ENCODE assay signal across 1 cellular context in the genomic region with DNA sequence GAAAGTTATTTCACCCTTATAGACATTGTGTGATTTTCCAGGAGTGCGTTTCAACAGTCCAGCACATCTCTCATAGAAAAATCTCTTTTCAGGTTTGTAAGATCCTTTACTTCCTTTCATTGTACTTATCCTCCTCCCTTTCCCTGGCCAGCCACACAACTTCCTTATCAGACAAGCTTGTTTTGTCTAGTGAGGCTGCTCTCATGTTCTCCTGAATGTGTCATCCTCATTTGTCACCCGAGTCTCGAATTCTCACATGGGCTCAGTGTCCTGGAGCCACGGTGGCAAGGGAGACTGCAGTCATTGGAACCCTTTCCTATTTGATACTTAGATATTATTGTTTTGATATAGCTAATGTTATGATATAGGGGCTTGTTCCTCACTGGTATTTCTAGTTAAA.
TF ChIP-seq lines count a peak whose summit lies in the region.

No MANE protein-coding gene starts in this region.

TF ChIP-seq in SK-N-SH treated with all-trans-retinoic acid at 6 μM for 48 hours, 23 proteins besides CTCF, POLR2A, EP300 and RAD21 (continued from another document):
- TF ChIP-seq, protein P1, sequence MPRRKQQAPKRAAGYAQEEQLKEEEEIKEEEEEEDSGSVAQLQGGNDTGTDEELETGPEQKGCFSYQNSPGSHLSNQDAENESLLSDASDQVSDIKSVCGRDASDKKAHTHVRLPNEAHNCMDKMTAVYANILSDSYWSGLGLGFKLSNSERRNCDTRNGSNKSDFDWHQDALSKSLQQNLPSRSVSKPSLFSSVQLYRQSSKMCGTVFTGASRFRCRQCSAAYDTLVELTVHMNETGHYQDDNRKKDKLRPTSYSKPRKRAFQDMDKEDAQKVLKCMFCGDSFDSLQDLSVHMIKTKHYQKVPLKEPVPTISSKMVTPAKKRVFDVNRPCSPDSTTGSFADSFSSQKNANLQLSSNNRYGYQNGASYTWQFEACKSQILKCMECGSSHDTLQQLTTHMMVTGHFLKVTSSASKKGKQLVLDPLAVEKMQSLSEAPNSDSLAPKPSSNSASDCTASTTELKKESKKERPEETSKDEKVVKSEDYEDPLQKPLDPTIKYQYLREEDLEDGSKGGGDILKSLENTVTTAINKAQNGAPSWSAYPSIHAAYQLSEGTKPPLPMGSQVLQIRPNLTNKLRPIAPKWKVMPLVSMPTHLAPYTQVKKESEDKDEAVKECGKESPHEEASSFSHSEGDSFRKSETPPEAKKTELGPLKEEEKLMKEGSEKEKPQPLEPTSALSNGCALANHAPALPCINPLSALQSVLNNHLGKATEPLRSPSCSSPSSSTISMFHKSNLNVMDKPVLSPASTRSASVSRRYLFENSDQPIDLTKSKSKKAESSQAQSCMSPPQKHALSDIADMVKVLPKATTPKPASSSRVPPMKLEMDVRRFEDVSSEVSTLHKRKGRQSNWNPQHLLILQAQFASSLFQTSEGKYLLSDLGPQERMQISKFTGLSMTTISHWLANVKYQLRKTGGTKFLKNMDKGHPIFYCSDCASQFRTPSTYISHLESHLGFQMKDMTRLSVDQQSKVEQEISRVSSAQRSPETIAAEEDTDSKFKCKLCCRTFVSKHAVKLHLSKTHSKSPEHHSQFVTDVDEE (CRISPR knock-in tag; IDR thresholded peaks at IDR 0.05), result no peak
- TF ChIP-seq ZC3H10 (CRISPR knock-in tag; IDR thresholded peaks at IDR 0.05) (no peak), ESRRG (CRISPR knock-in tag; IDR thresholded peaks at IDR 0.05) (no peak), POU6F1 (CRISPR knock-in tag; IDR thresholded peaks at IDR 0.05; ENCODE audit: borderline replicate concordance, low read depth) (no peak), ZFP30 (CRISPR knock-in tag; IDR thresholded peaks at IDR 0.05) (no peak)
- TF ChIP-seq, protein P2, sequence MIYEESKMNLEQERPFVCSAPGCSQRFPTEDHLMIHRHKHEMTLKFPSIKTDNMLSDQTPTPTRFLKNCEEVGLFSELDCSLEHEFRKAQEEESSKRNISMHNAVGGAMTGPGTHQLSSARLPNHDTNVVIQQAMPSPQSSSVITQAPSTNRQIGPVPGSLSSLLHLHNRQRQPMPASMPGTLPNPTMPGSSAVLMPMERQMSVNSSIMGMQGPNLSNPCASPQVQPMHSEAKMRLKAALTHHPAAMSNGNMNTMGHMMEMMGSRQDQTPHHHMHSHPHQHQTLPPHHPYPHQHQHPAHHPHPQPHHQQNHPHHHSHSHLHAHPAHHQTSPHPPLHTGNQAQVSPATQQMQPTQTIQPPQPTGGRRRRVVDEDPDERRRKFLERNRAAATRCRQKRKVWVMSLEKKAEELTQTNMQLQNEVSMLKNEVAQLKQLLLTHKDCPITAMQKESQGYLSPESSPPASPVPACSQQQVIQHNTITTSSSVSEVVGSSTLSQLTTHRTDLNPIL (CRISPR knock-in tag; IDR thresholded peaks at IDR 0.05; ENCODE audit: low read depth), result no peak
